8 cellular contexts compared by ENCODE assay signal in genomic region chr9:27528278-27528885, GRCh38. TPM values are rescaled to one million over a fixed set of nuclear protein-coding genes. Genes with fewer than 3 reads are reported as not detected.
DNase-seq lines count a peak whose midpoint lies in the region; ATAC-seq and TF ChIP-seq lines count a peak whose summit lies in the region.

No MANE protein-coding gene starts in this region.

- TF ChIP-seq POLR2A in esophagus squamous epithelium (IDR thresholded peaks at IDR 0.05) = peak in 3 of 4 donors; percentile 30 to 75 (median 55)

- H3F3A ChIP-seq in MM.1S (ENCODE audit: insufficient read depth, low read length) = no peaks in the 10 kb centered on the region

- ATAC-seq in GM21786 (IDR thresholded peaks at IDR 0.05; ENCODE audit: unreplicated experiment) = peak; percentile 55
- ATAC-seq in activated T-cell treated with anti-CD3 and anti-CD28 coated beads, Interleukin-2, amount 50 U/mL, for 72 hours (replicated peaks in 1 of 2) = peak; percentile 40 to 51

- no peaks in the 10 kb centered on the region for H3K9me3 Mint-ChIP-seq in activated T-cell treated with anti-CD3 and anti-CD28 coated beads, Interleukin-2, amount 50 U/mL, for 72 hours

- H3K9ac ChIP-seq in MM.1S (ENCODE audit: low read length) (no peak overlapping the region), mucosa of stomach (ENCODE audit: low read length) (peak overlapping the region; percentile 91)

- H3K4me3 Mint-ChIP-seq in activated T-cell treated with anti-CD3 and anti-CD28 coated beads, Interleukin-2, amount 50 U/mL, for 72 hours = peak overlapping the region; percentile 87 to 91

- no peaks in the 10 kb centered on the region for H3K9me3 ChIP-seq in MM.1S (replicated peaks; ENCODE audit: insufficient read depth, low read length)
- H3K9me3 ChIP-seq in esophagus squamous epithelium = no peaks in the 10 kb centered on the region
- no peaks in the 10 kb centered on the region for H3K9me3 ChIP-seq in mucosa of stomach (ENCODE audit: control insufficient read depth, low read length)

- H3K27ac ChIP-seq in MM.1S (ENCODE audit: low read length) (no peak overlapping the region), esophagus squamous epithelium (peak overlapping the region; percentile 91 to 97 (median 94))

- no peak overlapping the region for H2AFZ ChIP-seq in MM.1S (ENCODE audit: low read length)

- 0% methylated on average over 10 to 12 of the region's 34 CpGs for WGBS in esophagus squamous epithelium, 2 donors

- H4K20me1 ChIP-seq in MM.1S (ENCODE audit: insufficient read depth, low read length) = no peaks in the 10 kb centered on the region

- peaks cover 22% of the 10 kb centered on the region for H3K27me3 Mint-ChIP-seq in activated T-cell treated with anti-CD3 and anti-CD28 coated beads, Interleukin-2, amount 50 U/mL, for 72 hours (ENCODE audit: low read depth)

- no peak overlapping the region for H3K27ac Mint-ChIP-seq in activated T-cell treated with anti-CD3 and anti-CD28 coated beads, Interleukin-2, amount 50 U/mL, for 72 hours

- H3K27me3 ChIP-seq in MM.1S (replicated peaks; ENCODE audit: insufficient read depth, low read length) = no peaks in the 10 kb centered on the region
- H3K27me3 ChIP-seq in esophagus squamous epithelium = no peaks in the 10 kb centered on the region
- no peaks in the 10 kb centered on the region for H3K27me3 ChIP-seq in mucosa of stomach (ENCODE audit: control insufficient read depth, insufficient read depth, low read length)

- no peaks in the 10 kb centered on the region for H3K9me2 ChIP-seq in MM.1S (replicated peaks; ENCODE audit: insufficient read depth, low read length)

- DNase-seq in Daoy (ENCODE audit: low read depth) (peak; percentile 84), MM.1S (no peak), esophagus squamous epithelium (lab: John Stamatoyannopoulos, UW) (peak; percentile 5), SHP77 (lab: John Stamatoyannopoulos, UW) (no peak)
- DNase-seq in activated T-cell treated with anti-CD3 and anti-CD28 coated beads, Interleukin-2, amount 50 U/mL, for 72 hours = peak; percentile 53 to 62
- peak; percentile 39 for DNase-seq in stimulated activated naive CD4-positive, alpha-beta T cell treated with Interleukin-2 at 50 U/mL for 16 hours (lab: John Stamatoyannopoulos, UW)

- intact Hi-C loops in esophagus squamous epithelium (cut with DNase I) = no loop called here

- no peaks in the 10 kb centered on the region for H3K79me2 ChIP-seq in MM.1S (ENCODE audit: low read length)

- no peaks in the 10 kb centered on the region for H3K4me1 ChIP-seq in MM.1S (ENCODE audit: low read length)
- H3K4me1 ChIP-seq in esophagus squamous epithelium = peaks cover 13 to 39% (median 14%) of the 10 kb centered on the region in 3 donors
- no peaks in the 10 kb centered on the region for H3K4me1 ChIP-seq in mucosa of stomach (ENCODE audit: control insufficient read depth, insufficient read depth, low read length)

- peak overlapping the region; percentile 59; the same call in 1 of the 2 replicates for H3K4me2 ChIP-seq in MM.1S (ENCODE audit: low read depth, low read length)

- peaks cover 17% of the 10 kb centered on the region for H3K4me1 Mint-ChIP-seq in activated T-cell treated with anti-CD3 and anti-CD28 coated beads, Interleukin-2, amount 50 U/mL, for 72 hours (ENCODE audit: low read depth)

- H3K36me3 ChIP-seq in MM.1S (replicated peaks; ENCODE audit: insufficient read depth, low read length) (no peaks in the 10 kb centered on the region), esophagus squamous epithelium (no peaks in the 10 kb centered on the region), mucosa of stomach (ENCODE audit: control insufficient read depth, insufficient read depth, low read length) (no peaks in the 10 kb centered on the region)

- no peaks in the 10 kb centered on the region for H3K36me3 Mint-ChIP-seq in activated T-cell treated with anti-CD3 and anti-CD28 coated beads, Interleukin-2, amount 50 U/mL, for 72 hours (ENCODE audit: insufficient read depth in 2 of 2)

- TF ChIP-seq CTCF in MM.1S (IDR thresholded peaks at IDR 0.05; ENCODE audit: low read length) = no peak
- no peak for TF ChIP-seq CTCF in esophagus squamous epithelium (IDR thresholded peaks at IDR 0.05)

- H3K4me3 ChIP-seq in MM.1S (ENCODE audit: low read length) (peak overlapping the region; percentile 63; the same call in 1 of the 2 replicates), esophagus squamous epithelium (peak overlapping the region; percentile 73 to 90 (median 80)), mucosa of stomach (ENCODE audit: low read length) (peak overlapping the region; percentile 76)

RNA-seq across cellular contexts. Expression of gene MOB3B, which starts 1.2 kb away (rescaled TPM):
- total RNA-seq in Daoy (2014; rRNA removed; shearing (Covaris generic)) = 0.83 and 0.91 TPM in 2 replicates
- total RNA-seq in activated T-cell treated with anti-CD3 and anti-CD28 coated beads, Interleukin-2, amount 50 U/mL, for 72 hours = 1 to 10 TPM; 1.3 to 1.6 TPM
- total RNA-seq in esophagus squamous epithelium = 1 to 10 TPM; 2.2 to 7.6 (median 5.2) TPM

RNA-seq across cellular contexts. Expression of gene IFNK, which starts 4.3 kb away (rescaled TPM):
- not detected in 2 replicates for total RNA-seq in Daoy (2014; rRNA removed; shearing (Covaris generic))
- not detected for total RNA-seq in activated T-cell treated with anti-CD3 and anti-CD28 coated beads, Interleukin-2, amount 50 U/mL, for 72 hours
- not detected for total RNA-seq in esophagus squamous epithelium

RNA-seq across cellular contexts. Expression of gene C9orf72, which starts 44.9 kb away (rescaled TPM):
- 15.8 and 18.3 TPM in 2 replicates for total RNA-seq in Daoy (2014; rRNA removed; shearing (Covaris generic))
- total RNA-seq in activated T-cell treated with anti-CD3 and anti-CD28 coated beads, Interleukin-2, amount 50 U/mL, for 72 hours = 10 to 100 TPM; 11.5 to 21.3 TPM
- 10 to 100 TPM in 2 of 4 donors, 1 to 10 TPM in 2; 6.6 to 19.5 (median 8.6) TPM for total RNA-seq in esophagus squamous epithelium

Comparison
In these comparisons a context has a peak if more than half of its experiments do, and no peak if none do; other contexts are left out.
1. DNase-seq: peak in Daoy (single experiment), activated T-cell treated with anti-CD3 and anti-CD28 coated beads, Interleukin-2, amount 50 U/mL, for 72 hours (2 of 2), esophagus squamous epithelium (single experiment) and stimulated activated naive CD4-positive, alpha-beta T cell treated with Interleukin-2 at 50 U/mL for 16 hours (single experiment); none in MM.1S (single experiment) and SHP77 (0 of 2).
2. Peak in every context shown above with its lines, with median percentiles within 50 percentile points of each other: H3K4me3 ChIP-seq.